Comparison of ENCODE assay signal across 8 cellular contexts in genomic region chr2:28391564-28392296, GRCh38. TPM values are rescaled to one million over a fixed set of nuclear protein-coding genes. Genes with fewer than 3 reads are reported as not detected.
A peak's percentile ranks its signal among the peaks of the same experiment; 100 is the strongest.
DNase-seq lines count a peak whose midpoint lies in the region; ATAC-seq, FAIRE-seq and TF ChIP-seq lines count a peak whose summit lies in the region.

No MANE protein-coding gene starts in this region.

- CTCF ChIA-PET in activated CD4-positive, alpha-beta T cell treated with anti-CD3 and anti-CD28 coated beads for 36 hours (lab: Charles Lee): interaction anchor here (0.8 to 1.5 kb wide), 5 partner anchors 33 to 638 kb away, joined by 3 to 5 read pairs (median 4); no protein-coding TSS in a partner anchor
- CTCF ChIA-PET in HepG2 (lab: Yijun Ruan, JAX; ENCODE audit: low intra/inter-chr PET ratio, low total read pairs): no interaction called here

- FAIRE-seq in HepG2 (lab: Jason Lieb, UNC): no peak

- DNase-seq in ACHN (peak; percentile 95), NCI-H2171 (lab: John Stamatoyannopoulos, UW) (peak; percentile 83), coronary artery (ENCODE audit: low spot score) (peak; percentile 97), HepG2 (ENCODE audit: low spot score) (peak; percentile 72)
- peak; percentile 89 for DNase-seq in activated CD4-positive, alpha-beta T cell treated with anti-CD3 and anti-CD28 coated beads for 36 hours
- DNase-seq in stimulated activated CD4-positive, alpha-beta T cell treated with anti-CD3 and anti-CD28 coated beads, TNF-alpha, amount 100 ng/mL, for 1 hour (ENCODE audit: low read depth in 3 of 3, low spot score in 1 of 3): peak in 2 of 3 donors; percentile 39 to 43

- peaks cover 18% of the 10 kb centered on the region; the same call in 1 of the 2 replicates for H4K20me1 ChIP-seq in HepG2 (ENCODE audit: insufficient read depth, low read length)

- in situ Hi-C loops in ACHN (cut with HindIII; ENCODE audit: low pct_ligation_motif_present, low pct_unique_long_range_greater_than_20kb, low sequenced_read_pairs): no loop called here
- in situ Hi-C loops in HepG2 (cut with HindIII; ENCODE audit: extremely low pct_ligation_motif_present, low pct_unique_long_range_greater_than_20kb): loop anchor here (10.0 kb wide), 2 partner anchors 637 to 687 kb away; no protein-coding TSS in a partner anchor

- H3K9me3 Mint-ChIP-seq in activated CD4-positive, alpha-beta T cell treated with anti-CD3 and anti-CD28 coated beads for 36 hours (ENCODE audit: low read depth): no peaks in the 10 kb centered on the region

- H3K27me3 ChIP-seq in HepG2 (ENCODE audit: control insufficient read depth in 1 of 2, insufficient read depth in 2 of 2, low read length in 2 of 2): peaks cover 1 to 23% of the 10 kb centered on the region in 2 experiments; a peak in 3 of 5 replicates

- BruUV-seq in HepG2 (replicated peaks; lab: Mats Ljungman, UMichigan): TSS peak; percentile 86

- peaks cover 31% of the 10 kb centered on the region for H3K4me1 Mint-ChIP-seq in activated CD4-positive, alpha-beta T cell treated with anti-CD3 and anti-CD28 coated beads for 36 hours

- peak overlapping the region; percentile 83 for H3K4me3 ChIP-seq in coronary artery
- peak overlapping the region; percentile 91 to 95 (median 93) for H3K4me3 ChIP-seq in HepG2 (replicated peaks in 1 of 3; ENCODE audit: insufficient read depth in 1 of 3, low read depth in 2 of 3, low read length in 3 of 3)

- peak overlapping the region; percentile 32 for H2AFZ ChIP-seq in HepG2 (ENCODE audit: low read length)

- no peak overlapping the region for H3K4me3 Mint-ChIP-seq in activated CD4-positive, alpha-beta T cell treated with anti-CD3 and anti-CD28 coated beads for 36 hours

- peak overlapping the region; percentile 100 for H3K4me2 ChIP-seq in HepG2 (ENCODE audit: low read depth, low read length)

- H3K79me2 ChIP-seq in HepG2 (ENCODE audit: insufficient read depth, low read length): peaks cover 25% of the 10 kb centered on the region

- H3K27ac Mint-ChIP-seq in activated CD4-positive, alpha-beta T cell treated with anti-CD3 and anti-CD28 coated beads for 36 hours: peak overlapping the region; percentile 99

- POLR2A ChIA-PET in activated CD4-positive, alpha-beta T cell treated with anti-CD3 and anti-CD28 coated beads for 36 hours (lab: Charles Lee): interaction anchor here (0.5 to 1.8 kb wide), 8 partner anchors 15 to 726 kb away, joined by 3 to 9 read pairs (median 4); partner anchors contain the start of genes BABAM2 and RBKS
- POLR2A ChIA-PET in HepG2 (lab: Yijun Ruan, JAX): interaction anchor here (0.6 to 3.9 kb wide), 21 partner anchors 8 to 1038 kb away, joined by 3 to 35 read pairs (median 4); partner anchors contain the start of genes BABAM2 and RBKS

- no peaks in the 10 kb centered on the region for H3K9me3 ChIP-seq in HepG2 (ENCODE audit: low read length)

- H3K36me3 ChIP-seq in HepG2 (replicated peaks in 1 of 2; ENCODE audit: control insufficient read depth in 1 of 2, insufficient read depth in 2 of 2, low read length in 2 of 2): no peaks in the 10 kb centered on the region

- TF ChIP-seq EP300 in HepG2 (IDR thresholded peaks at IDR 0.05; ENCODE audit: low read depth in 2 of 2, low read length in 2 of 2) (no peak), HepG2 (CRISPR knock-in tag; IDR thresholded peaks at IDR 0.05; ENCODE audit: borderline replicate concordance) (no peak)

- TF ChIP-seq POLR2A in HepG2 (IDR thresholded peaks at IDR 0.05; ENCODE audit: insufficient read depth in 1 of 2, low read depth in 2 of 2, low read length in 2 of 2): no peak; a peak in 1 of 4 replicates

- 1% methylated on average over 42 of the region's 70 CpGs for WGBS in HepG2 (ENCODE audit: low lambda C conversion rate)

- H3K4me1 ChIP-seq in HepG2 (ENCODE audit: insufficient read depth, low read length): peaks cover 38% of the 10 kb centered on the region

- H3K36me3 Mint-ChIP-seq in activated CD4-positive, alpha-beta T cell treated with anti-CD3 and anti-CD28 coated beads for 36 hours (ENCODE audit: low read depth): peaks cover 2% of the 10 kb centered on the region

- ATAC-seq in GM18519 (IDR thresholded peaks at IDR 0.05; ENCODE audit: low FRiP score, unreplicated experiment) (peak; percentile 14), HG03039 (IDR thresholded peaks at IDR 0.05; ENCODE audit: unreplicated experiment) (peak; percentile 22), HepG2 (peak; percentile 63)
- ATAC-seq in activated CD4-positive, alpha-beta T cell treated with anti-CD3 and anti-CD28 coated beads for 36 hours: peak; percentile 30

- intact Hi-C loops in activated CD4-positive, alpha-beta T cell treated with anti-CD3 and anti-CD28 coated beads for 36 hours (cut with DNase I, micrococcal nuclease): loop anchor here (1.0 to 10.0 kb wide), 22 partner anchors 33 to 1756 kb away; partner anchors contain the start of genes BABAM2 (in 2 of the 2), PPP1CB (in 2 of the 2), RBKS (in 2 of the 2) and ATRAID (in 1 of the 2)
- intact Hi-C loops in HepG2 (cut with micrococcal nuclease; ENCODE audit: unreplicated experiment): loop anchor here (1.0 to 10.0 kb wide), 3 partner anchors 34 to 501 kb away; partner anchors contain the start of genes BABAM2 and RBKS

- H3K27ac ChIP-seq in coronary artery (peak overlapping the region; percentile 98 to 100), HepG2 (ENCODE audit: extremely low read length, insufficient read depth, low read length) (peak overlapping the region; percentile 88)

- no peaks in the 10 kb centered on the region for H3K27me3 Mint-ChIP-seq in activated CD4-positive, alpha-beta T cell treated with anti-CD3 and anti-CD28 coated beads for 36 hours

- no peak; the same call in none of the 2 replicates for TF ChIP-seq RAD21 in HepG2 (CRISPR knock-in tag; IDR thresholded peaks at IDR 0.05)

- no peak for TF ChIP-seq CTCF in coronary artery (IDR thresholded peaks at IDR 0.05)
- peak; percentile 14; the same call in 1 of the 2 replicates for TF ChIP-seq CTCF in HepG2 (CRISPR knock-in tag; IDR thresholded peaks at IDR 0.05)

- peak overlapping the region; percentile 94 for H3K9ac ChIP-seq in HepG2 (ENCODE audit: insufficient read depth, low read depth, low read length)

TF ChIP-seq in HepG2, 621 proteins besides CTCF, POLR2A, EP300 and RAD21 (continues in another document):
- TF ChIP-seq ZNF431 (CRISPR knock-in tag; IDR thresholded peaks at IDR 0.05; ENCODE audit: borderline replicate concordance, low read depth): no peak
- TF ChIP-seq ATF5 (CRISPR knock-in tag; IDR thresholded peaks at IDR 0.05; ENCODE audit: low read depth): no peak
- no peak for TF ChIP-seq NFRKB (IDR thresholded peaks at IDR 0.05)
- TF ChIP-seq SNAPC2 (CRISPR knock-in tag; IDR thresholded peaks at IDR 0.05): no peak
- TF ChIP-seq ELF4 (CRISPR knock-in tag; IDR thresholded peaks at IDR 0.05; ENCODE audit: borderline replicate concordance): no peak
- TF ChIP-seq ZNF441 (CRISPR knock-in tag; IDR thresholded peaks at IDR 0.05; ENCODE audit: borderline replicate concordance): peak; percentile 48; the same call in 1 of the 2 replicates
- no peak for TF ChIP-seq MZF1 (CRISPR knock-in tag; IDR thresholded peaks at IDR 0.05; ENCODE audit: borderline replicate concordance)
- no peak for TF ChIP-seq HOXA7 (CRISPR knock-in tag; IDR thresholded peaks at IDR 0.05)
- no peak for TF ChIP-seq IRF9 (CRISPR knock-in tag; IDR thresholded peaks at IDR 0.05; ENCODE audit: borderline replicate concordance)
- TF ChIP-seq SOX13 (IDR thresholded peaks at IDR 0.05): no peak; the same call in 1 of the 2 replicates
- TF ChIP-seq SOX13 (CRISPR knock-in tag; conservative IDR thresholded peaks at IDR 0.05 in 1 of 2, IDR thresholded peaks at IDR 0.05 in 1 of 2): peak in 1 of 2 experiments; percentile 29; a peak in 1 of 4 replicates

RNA-seq across cellular contexts. Expression of gene FOSL2, which starts 0.9 kb away (rescaled TPM):
- total RNA-seq in activated CD4-positive, alpha-beta T cell treated with anti-CD3 and anti-CD28 coated beads for 36 hours: 100 to 1,000 TPM; 135 to 225 TPM
- 2.3 and 3.4 TPM in 2 replicates for total RNA-seq in HepG2 (2016; rRNA removed; fragmentation: Illumina TruSeq; extraction: Trizol)
- 0.53 and 0.61 TPM in 2 replicates for total RNA-seq in HepG2 (2016; cell fraction: cytosol; rRNA removed; fragmentation: Illumina TruSeq; extraction: Trizol; ENCODE audit: low read depth)
- total RNA-seq in HepG2 (2016; cell fraction: insoluble cytoplasmic fraction; rRNA removed; fragmentation: Illumina TruSeq; extraction: Trizol): 2.2 and 4.1 TPM in 2 replicates
- total RNA-seq in HepG2 (2016; cell fraction: membrane; rRNA removed; fragmentation: Illumina TruSeq; extraction: Trizol): 1.3 and 1.4 TPM in 2 replicates
- total RNA-seq in HepG2 (2016; cell fraction: nucleus; rRNA removed; fragmentation: Illumina TruSeq; extraction: Trizol): 3.7 and 5.1 TPM in 2 replicates
- 18.1 and 20.1 TPM in 2 replicates for polyA plus RNA-seq in HepG2 (2011; rRNA removed)
- polyA plus RNA-seq in HepG2 (2011; cell fraction: cytosol; rRNA removed): 10.9 and 11.2 TPM in 2 replicates
- polyA plus RNA-seq in HepG2 (2011; cell fraction: nucleus; rRNA removed): 37.0 and 47.3 TPM in 2 replicates
- 25.1 and 31.2 TPM in 2 replicates for polyA plus RNA-seq in HepG2 (2012)
- 0.21 and 0.26 TPM in 2 replicates for polyA plus RNA-seq in HepG2 (2016; cell fraction: cytosol; fragmentation: Illumina TruSeq; extraction: Trizol; ENCODE audit: low read depth)
- 2.0 and 2.4 TPM in 2 replicates for polyA plus RNA-seq in HepG2 (2016; cell fraction: insoluble cytoplasmic fraction; fragmentation: Illumina TruSeq; extraction: Trizol; ENCODE audit: low read depth)
- polyA plus RNA-seq in HepG2 (2016; cell fraction: membrane; fragmentation: Illumina TruSeq; extraction: Trizol; ENCODE audit: low read depth): 0.46 and 0.51 TPM in 2 replicates
- 3.9 and 4.9 TPM in 2 replicates for polyA plus RNA-seq in HepG2 (2016; cell fraction: nucleus; fragmentation: Illumina TruSeq; extraction: Trizol; ENCODE audit: insufficient read depth, low read depth)
- polyA minus RNA-seq in HepG2 (2011; rRNA and poly(A)+ RNA removed; ENCODE audit: low replicate concordance): 62.9 and 84.8 TPM in 2 replicates
- 27.1 and 28.7 TPM in 2 replicates for polyA minus RNA-seq in HepG2 (2011; cell fraction: cytosol; rRNA and poly(A)+ RNA removed)
- polyA minus RNA-seq in HepG2 (2011; cell fraction: nucleus; rRNA and poly(A)+ RNA removed): 47.9 and 53.6 TPM in 2 replicates

Comparison
In these comparisons a context has a peak if more than half of its experiments do, and no peak if none do; other contexts are left out.
1. Peak in every context shown above with its lines: DNase-seq, ATAC-seq, H3K4me3 ChIP-seq and H3K27ac ChIP-seq.
2. DNase-seq: peak in every context shown above with its lines; median percentile 97 in coronary artery; 95 in ACHN; 89 in activated CD4-positive, alpha-beta T cell treated with anti-CD3 and anti-CD28 coated beads for 36 hours; 83 in NCI-H2171; 72 in HepG2; 41 in stimulated activated CD4-positive, alpha-beta T cell treated with anti-CD3 and anti-CD28 coated beads, TNF-alpha, amount 100 ng/mL, for 1 hour.
3. RNA of gene FOSL2, which starts 0.9 kb away (total RNA-seq): 135 to 225 TPM in activated CD4-positive, alpha-beta T cell treated with anti-CD3 and anti-CD28 coated beads for 36 hours; 0.53 to 5.1 TPM in HepG2; every median in the first group is over 10 times any median in the second.